ENCODE assay signal across 8 cellular contexts in genomic region chr14:52694761-52695480, GRCh38. TPM values are rescaled to one million over a fixed set of nuclear protein-coding genes. Genes with fewer than 3 reads are reported as not detected.
DNase-seq lines count a peak whose midpoint lies in the region; ATAC-seq lines count a peak whose summit lies in the region.

No MANE protein-coding gene starts in this region.

- no peaks in the 10 kb centered on the region for H3K9me3 ChIP-seq in mesodermal cell (ENCODE audit: control insufficient read depth, low read length)

- in situ Hi-C loops in ACHN (cut with HindIII; ENCODE audit: low pct_ligation_motif_present, low pct_unique_long_range_greater_than_20kb, low sequenced_read_pairs), result no loop called here

- no peaks in the 10 kb centered on the region for H3K27me3 Mint-ChIP-seq in activated CD4-positive, alpha-beta T cell treated with anti-CD3 and anti-CD28 coated beads, Interleukin-2, amount 10 ng/mL, durations not matched to agents 24 days and 14 days

- no peaks in the 10 kb centered on the region for H3K9me3 Mint-ChIP-seq in activated CD4-positive, alpha-beta T cell treated with anti-CD3 and anti-CD28 coated beads, Interleukin-2, amount 10 ng/mL, durations not matched to agents 24 days and 14 days

- peak overlapping the region; percentile 99 for H3K27ac Mint-ChIP-seq in activated CD4-positive, alpha-beta T cell treated with anti-CD3 and anti-CD28 coated beads, Interleukin-2, amount 10 ng/mL, durations not matched to agents 24 days and 14 days

- peak overlapping the region; percentile 94 for H3K4me3 ChIP-seq in mesodermal cell (ENCODE audit: extremely low read depth, insufficient read depth, low read length, poor library complexity, severe bottlenecking)

- no peaks in the 10 kb centered on the region for H3K36me3 ChIP-seq in mesodermal cell (ENCODE audit: control insufficient read depth, insufficient read depth, low read length)

- WGBS in mesodermal cell (ENCODE audit: insufficient coverage in 2 of 2), 2 experiments, result 1% methylated on average over 34 to 39 of the region's 46 CpGs

- H3K4me1 ChIP-seq in mesodermal cell (ENCODE audit: control insufficient read depth, insufficient read depth, low read length, poor library complexity, severe bottlenecking), result peaks cover 10% of the 10 kb centered on the region

- peaks cover 29% of the 10 kb centered on the region for H3K36me3 Mint-ChIP-seq in activated CD4-positive, alpha-beta T cell treated with anti-CD3 and anti-CD28 coated beads, Interleukin-2, amount 10 ng/mL, durations not matched to agents 24 days and 14 days (ENCODE audit: low read depth)

- peaks cover 37% of the 10 kb centered on the region for H3K4me1 Mint-ChIP-seq in activated CD4-positive, alpha-beta T cell treated with anti-CD3 and anti-CD28 coated beads, Interleukin-2, amount 10 ng/mL, durations not matched to agents 24 days and 14 days

- peak overlapping the region; percentile 59 for H3K27ac ChIP-seq in mesodermal cell (ENCODE audit: low read depth, low read length, severe bottlenecking)

- peak overlapping the region; percentile 96 for H3K4me3 Mint-ChIP-seq in activated CD4-positive, alpha-beta T cell treated with anti-CD3 and anti-CD28 coated beads, Interleukin-2, amount 10 ng/mL, durations not matched to agents 24 days and 14 days

- intact Hi-C loops in activated CD4-positive, alpha-beta T cell treated with anti-CD3 and anti-CD28 coated beads, Interleukin-2, amount 10 ng/mL, durations not matched to agents 24 days and 14 days (cut with micrococcal nuclease), result loop anchor here (1.0 to 10.0 kb wide), 3 partner anchors 12 to 460 kb away; partner anchors contain the start of genes DDHD1, GPR137C, PSMC6 and TXNDC16

- ATAC-seq in GM18519 (IDR thresholded peaks at IDR 0.05; ENCODE audit: low FRiP score, unreplicated experiment) (peak; percentile 40), HG03025 (IDR thresholded peaks at IDR 0.05; ENCODE audit: low FRiP score, unreplicated experiment) (peak; percentile 63)

- DNase-seq in ACHN (peak; percentile 50), NCI-H2227 treated with DMSO at 0.1 percent for 48 hours (lab: John Stamatoyannopoulos, UW) (peak; percentile 18)
- peak; percentile 91 for DNase-seq in activated CD4-positive, alpha-beta T cell treated with anti-CD3 and anti-CD28 coated beads, Interleukin-2, amount 10 ng/mL, durations not matched to agents 24 days and 14 days
- peak; percentile 18 for DNase-seq in effector CD8-positive, alpha-beta T cell (lab: John Stamatoyannopoulos, UW)
- peak; percentile 24 for DNase-seq in stimulated activated CD8-positive, alpha-beta memory T cell treated with anti-CD3 and anti-CD28 coated beads, Interleukin-4, amount 100 ng/mL, for 24 hours (ENCODE audit: low read depth)

RNA-seq across cellular contexts. Expression of gene ERO1A, which starts 0.4 kb away (rescaled TPM):
- total RNA-seq in activated CD4-positive, alpha-beta T cell treated with anti-CD3 and anti-CD28 coated beads, Interleukin-2, amount 10 ng/mL, durations not matched to agents 24 days and 14 days, result 170 and 171 TPM in 2 replicates
- 34.2 TPM for polyA plus RNA-seq in mesodermal cell (2013, experiment 1 of 2)
- 33.5 TPM for polyA plus RNA-seq in mesodermal cell (2013, experiment 2 of 2)

RNA-seq across cellular contexts. Expression of gene PSMC6, which starts 12.1 kb away (rescaled TPM):
- total RNA-seq in activated CD4-positive, alpha-beta T cell treated with anti-CD3 and anti-CD28 coated beads, Interleukin-2, amount 10 ng/mL, durations not matched to agents 24 days and 14 days, result 142 and 143 TPM in 2 replicates
- 88.1 TPM for polyA plus RNA-seq in mesodermal cell (2013, experiment 1 of 2)
- polyA plus RNA-seq in mesodermal cell (2013, experiment 2 of 2), result 111 TPM

RNA-seq across cellular contexts. Expression of gene STYX, which starts 35.0 kb away (rescaled TPM):
- 18.3 and 19.7 TPM in 2 replicates for total RNA-seq in activated CD4-positive, alpha-beta T cell treated with anti-CD3 and anti-CD28 coated beads, Interleukin-2, amount 10 ng/mL, durations not matched to agents 24 days and 14 days
- polyA plus RNA-seq in mesodermal cell (2013, experiment 1 of 2), result 14.2 TPM
- 14.3 TPM for polyA plus RNA-seq in mesodermal cell (2013, experiment 2 of 2)

Comparison
In these comparisons a context has a peak if more than half of its experiments do, and no peak if none do; other contexts are left out.
1. Peak in every context shown above with its lines: DNase-seq, ATAC-seq, H3K4me3 ChIP-seq and H3K27ac ChIP-seq.
2. DNase-seq: peak in every context shown above with its lines; median percentile 91 in activated CD4-positive, alpha-beta T cell treated with anti-CD3 and anti-CD28 coated beads, Interleukin-2, amount 10 ng/mL, durations not matched to agents 24 days and 14 days; 50 in ACHN; 24 in stimulated activated CD8-positive, alpha-beta memory T cell treated with anti-CD3 and anti-CD28 coated beads, Interleukin-4, amount 100 ng/mL, for 24 hours; 18 in NCI-H2227 treated with DMSO at 0.1 percent for 48 hours; 18 in effector CD8-positive, alpha-beta T cell.